1 cellular context compared by ENCODE assay signal in genomic region chr4:165827018-165827417, GRCh38.
TF ChIP-seq lines count a peak whose summit lies in the region.

No MANE protein-coding gene starts in this region.

TF ChIP-seq in WTC11, 78 proteins besides CTCF, POLR2A, EP300 and RAD21 (continued from another document):
- no peak for TF ChIP-seq PRDM15 (CRISPR knock-in tag; IDR thresholded peaks at IDR 0.05)
- TF ChIP-seq SP1 (CRISPR knock-in tag; conservative IDR thresholded peaks at IDR 0.05): no peak
- TF ChIP-seq CBFB (CRISPR knock-in tag; IDR thresholded peaks at IDR 0.05; ENCODE audit: low read depth): no peak
- TF ChIP-seq AFF4 (CRISPR knock-in tag; IDR thresholded peaks at IDR 0.05; ENCODE audit: borderline replicate concordance): no peak
- TF ChIP-seq STAT6 (CRISPR knock-in tag; conservative IDR thresholded peaks at IDR 0.05; ENCODE audit: low read depth): no peak
